In the genomic region with DNA sequence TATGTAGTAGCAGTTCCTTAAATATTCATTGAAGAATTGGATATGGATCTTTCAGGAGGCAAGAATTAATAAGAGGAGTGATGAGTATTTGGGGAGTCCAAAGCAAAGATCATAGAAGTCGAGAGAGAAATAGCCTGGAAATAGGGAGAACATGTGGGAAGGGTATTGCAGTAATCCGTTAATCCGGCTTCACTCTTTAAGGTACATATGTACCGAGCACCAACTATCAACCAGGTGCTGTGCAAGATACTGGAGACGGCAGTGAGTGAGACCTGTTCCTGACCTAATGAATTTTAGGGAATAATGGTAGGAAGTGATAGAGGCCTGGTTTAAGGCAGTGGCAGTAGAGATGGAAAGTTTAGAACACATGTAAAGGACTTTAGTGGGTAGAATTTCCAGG, we compare ENCODE assay signal across 1 cellular context.
TF ChIP-seq lines count a peak whose summit lies in the region.

No MANE protein-coding gene starts in this region.

TF ChIP-seq in liver, 16 proteins besides CTCF, POLR2A, EP300 and RAD21 (continued from another document):
- no peak for TF ChIP-seq HNF4A (conservative IDR thresholded peaks at IDR 0.05)
- no peak for TF ChIP-seq HNF4G (IDR thresholded peaks at IDR 0.05)
- TF ChIP-seq JUND (IDR thresholded peaks at IDR 0.05), result no peak
- no peak for TF ChIP-seq FOXA1 (IDR thresholded peaks at IDR 0.05)
- no peak for TF ChIP-seq RXRA (IDR thresholded peaks at IDR 0.05)
- TF ChIP-seq, protein P1, sequence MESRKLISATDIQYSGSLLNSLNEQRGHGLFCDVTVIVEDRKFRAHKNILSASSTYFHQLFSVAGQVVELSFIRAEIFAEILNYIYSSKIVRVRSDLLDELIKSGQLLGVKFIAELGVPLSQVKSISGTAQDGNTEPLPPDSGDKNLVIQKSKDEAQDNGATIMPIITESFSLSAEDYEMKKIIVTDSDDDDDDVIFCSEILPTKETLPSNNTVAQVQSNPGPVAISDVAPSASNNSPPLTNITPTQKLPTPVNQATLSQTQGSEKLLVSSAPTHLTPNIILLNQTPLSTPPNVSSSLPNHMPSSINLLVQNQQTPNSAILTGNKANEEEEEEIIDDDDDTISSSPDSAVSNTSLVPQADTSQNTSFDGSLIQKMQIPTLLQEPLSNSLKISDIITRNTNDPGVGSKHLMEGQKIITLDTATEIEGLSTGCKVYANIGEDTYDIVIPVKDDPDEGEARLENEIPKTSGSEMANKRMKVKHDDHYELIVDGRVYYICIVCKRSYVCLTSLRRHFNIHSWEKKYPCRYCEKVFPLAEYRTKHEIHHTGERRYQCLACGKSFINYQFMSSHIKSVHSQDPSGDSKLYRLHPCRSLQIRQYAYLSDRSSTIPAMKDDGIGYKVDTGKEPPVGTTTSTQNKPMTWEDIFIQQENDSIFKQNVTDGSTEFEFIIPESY (IDR thresholded peaks at IDR 0.05), result no peak
- TF ChIP-seq, protein P2, sequence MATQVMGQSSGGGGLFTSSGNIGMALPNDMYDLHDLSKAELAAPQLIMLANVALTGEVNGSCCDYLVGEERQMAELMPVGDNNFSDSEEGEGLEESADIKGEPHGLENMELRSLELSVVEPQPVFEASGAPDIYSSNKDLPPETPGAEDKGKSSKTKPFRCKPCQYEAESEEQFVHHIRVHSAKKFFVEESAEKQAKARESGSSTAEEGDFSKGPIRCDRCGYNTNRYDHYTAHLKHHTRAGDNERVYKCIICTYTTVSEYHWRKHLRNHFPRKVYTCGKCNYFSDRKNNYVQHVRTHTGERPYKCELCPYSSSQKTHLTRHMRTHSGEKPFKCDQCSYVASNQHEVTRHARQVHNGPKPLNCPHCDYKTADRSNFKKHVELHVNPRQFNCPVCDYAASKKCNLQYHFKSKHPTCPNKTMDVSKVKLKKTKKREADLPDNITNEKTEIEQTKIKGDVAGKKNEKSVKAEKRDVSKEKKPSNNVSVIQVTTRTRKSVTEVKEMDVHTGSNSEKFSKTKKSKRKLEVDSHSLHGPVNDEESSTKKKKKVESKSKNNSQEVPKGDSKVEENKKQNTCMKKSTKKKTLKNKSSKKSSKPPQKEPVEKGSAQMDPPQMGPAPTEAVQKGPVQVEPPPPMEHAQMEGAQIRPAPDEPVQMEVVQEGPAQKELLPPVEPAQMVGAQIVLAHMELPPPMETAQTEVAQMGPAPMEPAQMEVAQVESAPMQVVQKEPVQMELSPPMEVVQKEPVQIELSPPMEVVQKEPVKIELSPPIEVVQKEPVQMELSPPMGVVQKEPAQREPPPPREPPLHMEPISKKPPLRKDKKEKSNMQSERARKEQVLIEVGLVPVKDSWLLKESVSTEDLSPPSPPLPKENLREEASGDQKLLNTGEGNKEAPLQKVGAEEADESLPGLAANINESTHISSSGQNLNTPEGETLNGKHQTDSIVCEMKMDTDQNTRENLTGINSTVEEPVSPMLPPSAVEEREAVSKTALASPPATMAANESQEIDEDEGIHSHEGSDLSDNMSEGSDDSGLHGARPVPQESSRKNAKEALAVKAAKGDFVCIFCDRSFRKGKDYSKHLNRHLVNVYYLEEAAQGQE (IDR thresholded peaks at IDR 0.05), result no peak
